In genomic region chr16:11914210-11914758, GRCh38 we compare ENCODE assay signal across 8 cellular contexts. TPM values are rescaled to one million over a fixed set of nuclear protein-coding genes. Genes with fewer than 3 reads are reported as not detected.
DNase-seq lines count a peak whose midpoint lies in the region; ATAC-seq and TF ChIP-seq lines count a peak whose summit lies in the region.

No MANE protein-coding gene starts in this region.

- in situ Hi-C loops in astrocyte of the spinal cord (cut with HindIII; ENCODE audit: low sequenced_read_pairs) = no loop called here

- peak overlapping the region; percentile 97 for H3K4me3 ChIP-seq in left ventricle myocardium inferior
- peak overlapping the region; percentile 89 for H3K4me3 ChIP-seq in astrocyte of the spinal cord (ENCODE audit: low read depth, low read length)
- H3K4me3 ChIP-seq in lower lobe of right lung = peak overlapping the region; percentile 81
- peak overlapping the region; percentile 97 for H3K4me3 ChIP-seq in urinary bladder (ENCODE audit: low read depth, low read length)

- intact Hi-C loops in left ventricle myocardium inferior (cut with micrococcal nuclease) = no loop called here
- intact Hi-C loops in left cardiac atrium (cut with DNase I) = loop anchor here in 1 of 2 donors (10.0 kb wide), 1 partner anchor 59 kb away; the partner anchor contains the start of gene RSL1D1
- intact Hi-C loops in lower lobe of right lung (cut with DNase I) = no loop called here

- no peaks in the 10 kb centered on the region for H3K27me3 ChIP-seq in left ventricle myocardium inferior (ENCODE audit: low read depth)
- no peaks in the 10 kb centered on the region for H3K27me3 ChIP-seq in lower lobe of right lung (ENCODE audit: low read depth)

- WGBS in urinary bladder = 9% methylated on average over 12 of the region's 12 CpGs

- H3K36me3 ChIP-seq in left ventricle myocardium inferior (no peaks in the 10 kb centered on the region), lower lobe of right lung (no peaks in the 10 kb centered on the region), urinary bladder (ENCODE audit: insufficient read depth) (no peaks in the 10 kb centered on the region)

- H3K4me1 ChIP-seq in left ventricle myocardium inferior = peaks cover 68% of the 10 kb centered on the region
- H3K4me1 ChIP-seq in lower lobe of right lung = peaks cover 54% of the 10 kb centered on the region
- peaks cover 2% of the 10 kb centered on the region for H3K4me1 ChIP-seq in urinary bladder (ENCODE audit: insufficient read depth)

- H3K9me3 ChIP-seq in left ventricle myocardium inferior (replicated peaks) (no peaks in the 10 kb centered on the region), lower lobe of right lung (no peaks in the 10 kb centered on the region)

- no peak for TF ChIP-seq CTCF in left ventricle myocardium inferior (IDR thresholded peaks at IDR 0.05; ENCODE audit: borderline replicate concordance)
- no peak for TF ChIP-seq CTCF in astrocyte of the spinal cord (IDR thresholded peaks at IDR 0.05; ENCODE audit: low read depth, low read length)
- TF ChIP-seq CTCF in lower lobe of right lung (IDR thresholded peaks at IDR 0.05) = no peak

- ATAC-seq in left cardiac atrium = no peak
- ATAC-seq in lower lobe of right lung = no peak

- H3K27ac ChIP-seq in left ventricle myocardium inferior (replicated peaks) (peak overlapping the region; percentile 98), lower lobe of right lung (peak overlapping the region; percentile 94), urinary bladder (ENCODE audit: low read depth) (no peak overlapping the region)

- DNase-seq in left ventricle myocardium inferior (no peak), left cardiac atrium (no peak), astrocyte of the spinal cord (ENCODE audit: low read depth, low spot score) (no peak), lower lobe of right lung (no peak), DMS53 (lab: John Stamatoyannopoulos, UW) (no peak), NCI-H345 treated with DMSO at 0.1 percent for 48 hours (lab: John Stamatoyannopoulos, UW; ENCODE audit: unreplicated experiment) (no peak), activated gamma-delta T cell (lab: John Stamatoyannopoulos, UW) (no peak)

RNA-seq across cellular contexts. Expression of gene GSPT1, which starts 1.5 kb away (rescaled TPM):
- total RNA-seq in left ventricle myocardium inferior = 82.3 TPM
- 100 to 1,000 TPM in 1 of 2 donors, 10 to 100 TPM in 1; 87.5 to 111 TPM for total RNA-seq in left cardiac atrium
- 107 TPM for total RNA-seq in lower lobe of right lung
- total RNA-seq in urinary bladder = 61.4 TPM
- polyA plus RNA-seq in urinary bladder = 44.5 TPM

RNA-seq across cellular contexts. Expression of gene NPIPB2, which starts 27.6 kb away (rescaled TPM):
- total RNA-seq in left ventricle myocardium inferior = 0.77 TPM
- 1 to 10 TPM; 2.1 to 2.4 TPM for total RNA-seq in left cardiac atrium
- total RNA-seq in lower lobe of right lung = 5.6 TPM
- 7.1 TPM for total RNA-seq in urinary bladder
- polyA plus RNA-seq in urinary bladder = 8.5 TPM

RNA-seq across cellular contexts. Expression of gene TNFRSF17, which starts 50.7 kb away (rescaled TPM):
- total RNA-seq in left ventricle myocardium inferior (not detected), left cardiac atrium (not detected), lower lobe of right lung (1.4 TPM), urinary bladder (not detected)
- polyA plus RNA-seq in urinary bladder = not detected
